1 cellular context compared by ENCODE assay signal in the genomic region with DNA sequence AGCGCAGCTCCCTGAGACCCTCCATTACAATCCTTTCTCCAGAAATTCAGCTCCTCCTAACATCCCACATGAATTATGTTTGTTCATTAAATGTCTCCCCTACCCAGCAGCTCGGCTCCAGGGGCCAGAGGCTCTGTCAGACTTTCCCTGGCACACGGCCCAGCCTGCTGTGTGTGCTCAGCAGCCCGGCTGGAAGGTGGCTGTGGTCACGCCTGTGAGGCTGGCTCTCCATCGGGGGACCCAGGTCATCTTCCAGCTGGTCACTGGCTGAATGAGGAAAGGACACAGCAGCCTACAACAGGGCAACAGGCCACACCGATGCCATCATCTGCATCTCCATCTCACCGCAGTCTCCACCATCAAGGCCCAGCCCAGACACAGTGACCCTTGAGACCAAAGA.
TF ChIP-seq lines count a peak whose summit lies in the region.

No MANE protein-coding gene starts in this region.

TF ChIP-seq in WTC11, 78 proteins besides CTCF, POLR2A, EP300 and RAD21 (continued from another document):
- TF ChIP-seq, protein P1, sequence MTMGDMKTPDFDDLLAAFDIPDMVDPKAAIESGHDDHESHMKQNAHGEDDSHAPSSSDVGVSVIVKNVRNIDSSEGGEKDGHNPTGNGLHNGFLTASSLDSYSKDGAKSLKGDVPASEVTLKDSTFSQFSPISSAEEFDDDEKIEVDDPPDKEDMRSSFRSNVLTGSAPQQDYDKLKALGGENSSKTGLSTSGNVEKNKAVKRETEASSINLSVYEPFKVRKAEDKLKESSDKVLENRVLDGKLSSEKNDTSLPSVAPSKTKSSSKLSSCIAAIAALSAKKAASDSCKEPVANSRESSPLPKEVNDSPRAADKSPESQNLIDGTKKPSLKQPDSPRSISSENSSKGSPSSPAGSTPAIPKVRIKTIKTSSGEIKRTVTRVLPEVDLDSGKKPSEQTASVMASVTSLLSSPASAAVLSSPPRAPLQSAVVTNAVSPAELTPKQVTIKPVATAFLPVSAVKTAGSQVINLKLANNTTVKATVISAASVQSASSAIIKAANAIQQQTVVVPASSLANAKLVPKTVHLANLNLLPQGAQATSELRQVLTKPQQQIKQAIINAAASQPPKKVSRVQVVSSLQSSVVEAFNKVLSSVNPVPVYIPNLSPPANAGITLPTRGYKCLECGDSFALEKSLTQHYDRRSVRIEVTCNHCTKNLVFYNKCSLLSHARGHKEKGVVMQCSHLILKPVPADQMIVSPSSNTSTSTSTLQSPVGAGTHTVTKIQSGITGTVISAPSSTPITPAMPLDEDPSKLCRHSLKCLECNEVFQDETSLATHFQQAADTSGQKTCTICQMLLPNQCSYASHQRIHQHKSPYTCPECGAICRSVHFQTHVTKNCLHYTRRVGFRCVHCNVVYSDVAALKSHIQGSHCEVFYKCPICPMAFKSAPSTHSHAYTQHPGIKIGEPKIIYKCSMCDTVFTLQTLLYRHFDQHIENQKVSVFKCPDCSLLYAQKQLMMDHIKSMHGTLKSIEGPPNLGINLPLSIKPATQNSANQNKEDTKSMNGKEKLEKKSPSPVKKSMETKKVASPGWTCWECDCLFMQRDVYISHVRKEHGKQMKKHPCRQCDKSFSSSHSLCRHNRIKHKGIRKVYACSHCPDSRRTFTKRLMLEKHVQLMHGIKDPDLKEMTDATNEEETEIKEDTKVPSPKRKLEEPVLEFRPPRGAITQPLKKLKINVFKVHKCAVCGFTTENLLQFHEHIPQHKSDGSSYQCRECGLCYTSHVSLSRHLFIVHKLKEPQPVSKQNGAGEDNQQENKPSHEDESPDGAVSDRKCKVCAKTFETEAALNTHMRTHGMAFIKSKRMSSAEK (CRISPR knock-in tag; IDR thresholded peaks at IDR 0.05; ENCODE audit: borderline replicate concordance), result no peak
- TF ChIP-seq JUN (CRISPR knock-in tag; IDR thresholded peaks at IDR 0.05) (no peak), ZNF396 (CRISPR knock-in tag; IDR thresholded peaks at IDR 0.05; ENCODE audit: borderline replicate concordance) (no peak), MLX (CRISPR knock-in tag; IDR thresholded peaks at IDR 0.05) (no peak), CREM (CRISPR knock-in tag; IDR thresholded peaks at IDR 0.05) (no peak), USF1 (CRISPR knock-in tag; IDR thresholded peaks at IDR 0.05) (no peak), PRDM15 (CRISPR knock-in tag; IDR thresholded peaks at IDR 0.05) (no peak)
- TF ChIP-seq, protein P2, sequence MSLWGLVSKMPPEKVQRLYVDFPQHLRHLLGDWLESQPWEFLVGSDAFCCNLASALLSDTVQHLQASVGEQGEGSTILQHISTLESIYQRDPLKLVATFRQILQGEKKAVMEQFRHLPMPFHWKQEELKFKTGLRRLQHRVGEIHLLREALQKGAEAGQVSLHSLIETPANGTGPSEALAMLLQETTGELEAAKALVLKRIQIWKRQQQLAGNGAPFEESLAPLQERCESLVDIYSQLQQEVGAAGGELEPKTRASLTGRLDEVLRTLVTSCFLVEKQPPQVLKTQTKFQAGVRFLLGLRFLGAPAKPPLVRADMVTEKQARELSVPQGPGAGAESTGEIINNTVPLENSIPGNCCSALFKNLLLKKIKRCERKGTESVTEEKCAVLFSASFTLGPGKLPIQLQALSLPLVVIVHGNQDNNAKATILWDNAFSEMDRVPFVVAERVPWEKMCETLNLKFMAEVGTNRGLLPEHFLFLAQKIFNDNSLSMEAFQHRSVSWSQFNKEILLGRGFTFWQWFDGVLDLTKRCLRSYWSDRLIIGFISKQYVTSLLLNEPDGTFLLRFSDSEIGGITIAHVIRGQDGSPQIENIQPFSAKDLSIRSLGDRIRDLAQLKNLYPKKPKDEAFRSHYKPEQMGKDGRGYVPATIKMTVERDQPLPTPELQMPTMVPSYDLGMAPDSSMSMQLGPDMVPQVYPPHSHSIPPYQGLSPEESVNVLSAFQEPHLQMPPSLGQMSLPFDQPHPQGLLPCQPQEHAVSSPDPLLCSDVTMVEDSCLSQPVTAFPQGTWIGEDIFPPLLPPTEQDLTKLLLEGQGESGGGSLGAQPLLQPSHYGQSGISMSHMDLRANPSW (CRISPR knock-in tag; conservative IDR thresholded peaks at IDR 0.05; ENCODE audit: low read depth), result no peak
TF ChIP-seq in WTC11: peak in this region for 0.
